In the genomic region with DNA sequence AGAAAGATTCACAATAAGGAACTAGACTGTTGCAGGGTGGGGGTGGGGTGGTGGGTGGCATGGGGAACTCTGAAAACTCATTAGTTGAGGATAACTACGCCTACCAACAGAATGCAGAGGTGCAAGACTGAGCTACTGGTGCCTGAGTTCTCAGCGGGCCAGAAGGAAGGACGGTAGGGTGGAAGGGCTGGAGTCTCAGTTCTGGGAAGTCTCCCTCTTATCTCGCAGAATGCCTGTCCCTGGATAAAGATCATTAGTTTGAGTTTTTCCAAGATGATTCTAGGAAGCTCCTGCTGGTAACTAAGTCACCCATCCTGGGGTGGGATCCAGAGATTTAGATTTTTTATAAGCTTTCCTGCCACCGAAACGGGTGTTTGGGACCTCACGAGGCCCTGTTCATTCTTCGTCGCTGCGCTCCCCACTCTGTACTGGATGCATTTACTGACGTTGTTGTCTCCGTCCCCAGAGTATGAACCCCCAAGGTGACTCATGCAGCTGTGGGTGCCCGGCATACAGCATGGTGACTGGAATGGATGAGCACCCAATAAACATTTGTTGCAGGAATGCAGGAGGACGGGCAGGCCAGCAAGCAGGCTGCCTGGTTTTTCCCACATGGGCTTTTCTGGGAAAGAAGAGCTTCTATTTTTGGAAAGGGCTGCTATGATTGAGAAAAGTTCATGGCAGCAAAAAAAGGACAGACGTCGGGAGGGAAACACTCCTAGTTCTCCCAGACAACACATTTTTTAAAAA, we compare ENCODE assay signal across 1 cellular context.
TF ChIP-seq lines count a peak whose summit lies in the region.

No MANE protein-coding gene starts in this region.

TF ChIP-seq in H1, 55 proteins besides CTCF, POLR2A, EP300 and RAD21:
- TF ChIP-seq RFX5 (IDR thresholded peaks at IDR 0.05; ENCODE audit: borderline replicate concordance, low read depth, low read length): no peak
- no peak for TF ChIP-seq POU5F1 (IDR thresholded peaks at IDR 0.05; ENCODE audit: low read depth, low read length)
- no peak for TF ChIP-seq TAF7 (optimal IDR thresholded peaks at IDR 0.05; ENCODE audit: borderline replicate concordance, low read depth, low read length)
- no peak for TF ChIP-seq NANOG (IDR thresholded peaks at IDR 0.05; ENCODE audit: insufficient read depth, low read depth, low read length, poor library complexity, severe bottlenecking)
- TF ChIP-seq, protein P1, sequence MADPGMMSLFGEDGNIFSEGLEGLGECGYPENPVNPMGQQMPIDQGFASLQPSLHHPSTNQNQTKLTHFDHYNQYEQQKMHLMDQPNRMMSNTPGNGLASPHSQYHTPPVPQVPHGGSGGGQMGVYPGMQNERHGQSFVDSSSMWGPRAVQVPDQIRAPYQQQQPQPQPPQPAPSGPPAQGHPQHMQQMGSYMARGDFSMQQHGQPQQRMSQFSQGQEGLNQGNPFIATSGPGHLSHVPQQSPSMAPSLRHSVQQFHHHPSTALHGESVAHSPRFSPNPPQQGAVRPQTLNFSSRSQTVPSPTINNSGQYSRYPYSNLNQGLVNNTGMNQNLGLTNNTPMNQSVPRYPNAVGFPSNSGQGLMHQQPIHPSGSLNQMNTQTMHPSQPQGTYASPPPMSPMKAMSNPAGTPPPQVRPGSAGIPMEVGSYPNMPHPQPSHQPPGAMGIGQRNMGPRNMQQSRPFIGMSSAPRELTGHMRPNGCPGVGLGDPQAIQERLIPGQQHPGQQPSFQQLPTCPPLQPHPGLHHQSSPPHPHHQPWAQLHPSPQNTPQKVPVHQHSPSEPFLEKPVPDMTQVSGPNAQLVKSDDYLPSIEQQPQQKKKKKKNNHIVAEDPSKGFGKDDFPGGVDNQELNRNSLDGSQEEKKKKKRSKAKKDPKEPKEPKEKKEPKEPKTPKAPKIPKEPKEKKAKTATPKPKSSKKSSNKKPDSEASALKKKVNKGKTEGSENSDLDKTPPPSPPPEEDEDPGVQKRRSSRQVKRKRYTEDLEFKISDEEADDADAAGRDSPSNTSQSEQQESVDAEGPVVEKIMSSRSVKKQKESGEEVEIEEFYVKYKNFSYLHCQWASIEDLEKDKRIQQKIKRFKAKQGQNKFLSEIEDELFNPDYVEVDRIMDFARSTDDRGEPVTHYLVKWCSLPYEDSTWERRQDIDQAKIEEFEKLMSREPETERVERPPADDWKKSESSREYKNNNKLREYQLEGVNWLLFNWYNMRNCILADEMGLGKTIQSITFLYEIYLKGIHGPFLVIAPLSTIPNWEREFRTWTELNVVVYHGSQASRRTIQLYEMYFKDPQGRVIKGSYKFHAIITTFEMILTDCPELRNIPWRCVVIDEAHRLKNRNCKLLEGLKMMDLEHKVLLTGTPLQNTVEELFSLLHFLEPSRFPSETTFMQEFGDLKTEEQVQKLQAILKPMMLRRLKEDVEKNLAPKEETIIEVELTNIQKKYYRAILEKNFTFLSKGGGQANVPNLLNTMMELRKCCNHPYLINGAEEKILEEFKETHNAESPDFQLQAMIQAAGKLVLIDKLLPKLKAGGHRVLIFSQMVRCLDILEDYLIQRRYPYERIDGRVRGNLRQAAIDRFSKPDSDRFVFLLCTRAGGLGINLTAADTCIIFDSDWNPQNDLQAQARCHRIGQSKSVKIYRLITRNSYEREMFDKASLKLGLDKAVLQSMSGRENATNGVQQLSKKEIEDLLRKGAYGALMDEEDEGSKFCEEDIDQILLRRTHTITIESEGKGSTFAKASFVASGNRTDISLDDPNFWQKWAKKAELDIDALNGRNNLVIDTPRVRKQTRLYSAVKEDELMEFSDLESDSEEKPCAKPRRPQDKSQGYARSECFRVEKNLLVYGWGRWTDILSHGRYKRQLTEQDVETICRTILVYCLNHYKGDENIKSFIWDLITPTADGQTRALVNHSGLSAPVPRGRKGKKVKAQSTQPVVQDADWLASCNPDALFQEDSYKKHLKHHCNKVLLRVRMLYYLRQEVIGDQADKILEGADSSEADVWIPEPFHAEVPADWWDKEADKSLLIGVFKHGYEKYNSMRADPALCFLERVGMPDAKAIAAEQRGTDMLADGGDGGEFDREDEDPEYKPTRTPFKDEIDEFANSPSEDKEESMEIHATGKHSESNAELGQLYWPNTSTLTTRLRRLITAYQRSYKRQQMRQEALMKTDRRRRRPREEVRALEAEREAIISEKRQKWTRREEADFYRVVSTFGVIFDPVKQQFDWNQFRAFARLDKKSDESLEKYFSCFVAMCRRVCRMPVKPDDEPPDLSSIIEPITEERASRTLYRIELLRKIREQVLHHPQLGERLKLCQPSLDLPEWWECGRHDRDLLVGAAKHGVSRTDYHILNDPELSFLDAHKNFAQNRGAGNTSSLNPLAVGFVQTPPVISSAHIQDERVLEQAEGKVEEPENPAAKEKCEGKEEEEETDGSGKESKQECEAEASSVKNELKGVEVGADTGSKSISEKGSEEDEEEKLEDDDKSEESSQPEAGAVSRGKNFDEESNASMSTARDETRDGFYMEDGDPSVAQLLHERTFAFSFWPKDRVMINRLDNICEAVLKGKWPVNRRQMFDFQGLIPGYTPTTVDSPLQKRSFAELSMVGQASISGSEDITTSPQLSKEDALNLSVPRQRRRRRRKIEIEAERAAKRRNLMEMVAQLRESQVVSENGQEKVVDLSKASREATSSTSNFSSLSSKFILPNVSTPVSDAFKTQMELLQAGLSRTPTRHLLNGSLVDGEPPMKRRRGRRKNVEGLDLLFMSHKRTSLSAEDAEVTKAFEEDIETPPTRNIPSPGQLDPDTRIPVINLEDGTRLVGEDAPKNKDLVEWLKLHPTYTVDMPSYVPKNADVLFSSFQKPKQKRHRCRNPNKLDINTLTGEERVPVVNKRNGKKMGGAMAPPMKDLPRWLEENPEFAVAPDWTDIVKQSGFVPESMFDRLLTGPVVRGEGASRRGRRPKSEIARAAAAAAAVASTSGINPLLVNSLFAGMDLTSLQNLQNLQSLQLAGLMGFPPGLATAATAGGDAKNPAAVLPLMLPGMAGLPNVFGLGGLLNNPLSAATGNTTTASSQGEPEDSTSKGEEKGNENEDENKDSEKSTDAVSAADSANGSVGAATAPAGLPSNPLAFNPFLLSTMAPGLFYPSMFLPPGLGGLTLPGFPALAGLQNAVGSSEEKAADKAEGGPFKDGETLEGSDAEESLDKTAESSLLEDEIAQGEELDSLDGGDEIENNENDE (IDR thresholded peaks at IDR 0.05; ENCODE audit: insufficient replicate concordance, low read length): no peak
- no peak for TF ChIP-seq BACH1 (IDR thresholded peaks at IDR 0.05; ENCODE audit: low read length)
- TF ChIP-seq KDM5A (IDR thresholded peaks at IDR 0.05; ENCODE audit: low read length): no peak
- TF ChIP-seq ATF3 (IDR thresholded peaks at IDR 0.05; ENCODE audit: insufficient read depth, low read depth, low read length): no peak
- TF ChIP-seq JUN (IDR thresholded peaks at IDR 0.05; ENCODE audit: low read depth, low read length): no peak
